Comparison of ENCODE assay signal across 26 cellular contexts in genomic region chr9:69771775-69772418, GRCh38. TPM values are rescaled to one million over a fixed set of nuclear protein-coding genes. Genes with fewer than 3 reads are reported as not detected.
DNase-seq lines count a peak whose midpoint lies in the region; ATAC-seq, FAIRE-seq and TF ChIP-seq lines count a peak whose summit lies in the region.
"Had no signal": no experiment of that assay in that cellular context is flagged by ENCODE, and none has a peak within 500 bp of the region (broad histone marks: within the 10 kb centered on the region; RNA-seq: fewer than 3 reads in every experiment).

No MANE protein-coding gene starts in this region.

- in situ Hi-C loops in astrocyte of the spinal cord (cut with HindIII; ENCODE audit: low sequenced_read_pairs): no loop called here

- no peak for TF ChIP-seq CTCF in A549 (IDR thresholded peaks at IDR 0.05)
- TF ChIP-seq CTCF in GM23338 (conservative IDR thresholded peaks at IDR 0.05; ENCODE audit: low read depth in 2 of 2): no peak
- no peak for TF ChIP-seq CTCF in astrocyte of the spinal cord (IDR thresholded peaks at IDR 0.05; ENCODE audit: low read depth, low read length)
- TF ChIP-seq CTCF in foreskin fibroblast (IDR thresholded peaks at IDR 0.05; ENCODE audit: low read depth, low read length): no peak
- TF ChIP-seq CTCF in esophagus squamous epithelium (IDR thresholded peaks at IDR 0.05): no peak

- no peaks in the 10 kb centered on the region for H3K9me3 ChIP-seq in A549
- H3K9me3 ChIP-seq in esophagus squamous epithelium: no peaks in the 10 kb centered on the region
- H3K9me3 ChIP-seq: Caco-2, heart right ventricle, thyroid gland had no signal

- H3K27ac ChIP-seq in A549: peak overlapping the region; percentile 22 to 34; a peak in 3 of 6 replicates
- H3K27ac ChIP-seq in GM23338 (ENCODE audit: low read depth): no peak overlapping the region
- no peak overlapping the region for H3K27ac ChIP-seq in esophagus squamous epithelium
- H3K27ac ChIP-seq: heart right ventricle, thyroid gland had no signal

- H3K4me3 ChIP-seq in A549 (no peak overlapping the region), GM23338 (no peak overlapping the region), astrocyte of the spinal cord (ENCODE audit: low read depth, low read length) (no peak overlapping the region), foreskin fibroblast (ENCODE audit: low read depth in 1 of 2, low read length in 2 of 2) (no peak overlapping the region), esophagus squamous epithelium (no peak overlapping the region)
- H3K4me3 ChIP-seq: heart right ventricle, thyroid gland had no signal

- FAIRE-seq in A549 (lab: Jason Lieb, UNC): no peak
- FAIRE-seq: endometrium, GM18507, GM19239, TTC549 had no signal

- H3K9me2 ChIP-seq in GM23338 (ENCODE audit: insufficient read depth): peaks cover 16% of the 10 kb centered on the region; the same call in 1 of the 2 replicates

- TF ChIP-seq POLR2A in A549 (IDR thresholded peaks at IDR 0.05; ENCODE audit: low read length) (no peak), esophagus squamous epithelium (IDR thresholded peaks at IDR 0.05) (no peak)

- H3K27ac Mint-ChIP-seq in GM23338: no peak overlapping the region
- H3K27ac Mint-ChIP-seq: activated naive CD8-positive, alpha-beta T cell treated with anti-CD3 and anti-CD28 coated beads for 36 hours; activated T-cell treated with anti-CD3 and anti-CD28 coated beads, Interleukin-2, amount 50 U/mL, for 24 hours had no signal

- H3K4me2 ChIP-seq in A549 (no peak overlapping the region), GM23338 (no peak overlapping the region)

- H3K36me3 Mint-ChIP-seq in GM23338 (ENCODE audit: low read depth): peaks cover 3% of the 10 kb centered on the region; the same call in 1 of the 3 replicates
- H3K36me3 Mint-ChIP-seq: activated naive CD8-positive, alpha-beta T cell treated with anti-CD3 and anti-CD28 coated beads for 36 hours had no signal

- H3K79me2 ChIP-seq in GM23338 (replicated peaks; ENCODE audit: insufficient read depth): no peaks in the 10 kb centered on the region

- DNase-seq in A549 (ENCODE audit: low read depth in 1 of 2, low spot score in 1 of 2) (no peak), GM23338 (ENCODE audit: low spot score) (no peak), astrocyte of the spinal cord (ENCODE audit: low read depth, low spot score) (peak; percentile 79), foreskin fibroblast (peak; percentile 88 to 92), NCI-H345 (lab: John Stamatoyannopoulos, UW) (no peak), esophagus squamous epithelium (lab: John Stamatoyannopoulos, UW) (no peak)
- no peak for DNase-seq in stimulated activated naive CD4-positive, alpha-beta T cell treated with Interleukin-2 at 50 U/mL for 16 hours (lab: John Stamatoyannopoulos, UW)
- DNase-seq: activated naive CD8-positive, alpha-beta T cell treated with anti-CD3 and anti-CD28 coated beads for 36 hours; activated T-cell treated with anti-CD3 and anti-CD28 coated beads, Interleukin-2, amount 50 U/mL, for 24 hours; Caco-2; cerebellar nuclear complex; heart right ventricle; islet precursor cell; midbrain; NCI-H2029; NCI-H526 treated with DMSO at 0.1 percent for 48 hours; right cardiac atrium; stimulated activated CD4-positive, alpha-beta T cell treated with anti-CD3 and anti-CD28 coated beads, Interleukin-2, amount 100 ng/mL, for 48 hours; stimulated activated CD8-positive, alpha-beta memory T cell treated with anti-CD3 and anti-CD28 coated beads, Interleukin-4, amount 100 ng/mL, for 48 hours; thyroid gland had no signal

- POLR2A ChIA-PET in A549 (lab: Yijun Ruan, JAX): interaction anchor here (0.9 kb wide), 1 partner anchor 12 kb away, joined by 3 read pairs; the partner anchor contains the start of gene PTAR1

- H4K20me1 ChIP-seq in GM23338 (replicated peaks; ENCODE audit: insufficient read depth): no peaks in the 10 kb centered on the region

- WGBS in A549 (ENCODE audit: missing lambda C conversion rate): 65% methylated on average over 4 of the region's 4 CpGs
- 50 to 54% methylated on average over 4 of the region's 4 CpGs for WGBS in esophagus squamous epithelium, 2 donors

- no peaks in the 10 kb centered on the region for H3K9me3 Mint-ChIP-seq in GM23338
- H3K9me3 Mint-ChIP-seq: activated naive CD8-positive, alpha-beta T cell treated with anti-CD3 and anti-CD28 coated beads for 36 hours; activated T-cell treated with anti-CD3 and anti-CD28 coated beads, Interleukin-2, amount 50 U/mL, for 24 hours had no signal

- peak overlapping the region; percentile 83 for H2AFZ ChIP-seq in GM23338

- peaks cover 7% of the 10 kb centered on the region; the same call in 1 of the 3 replicates for H3K4me1 ChIP-seq in A549
- H3K4me1 ChIP-seq in GM23338 (ENCODE audit: insufficient read depth): no peaks in the 10 kb centered on the region
- H3K4me1 ChIP-seq in esophagus squamous epithelium: no peaks in the 10 kb centered on the region
- H3K4me1 ChIP-seq: Caco-2, heart right ventricle, thyroid gland had no signal

- CTCF ChIA-PET in A549 (lab: Yijun Ruan, JAX): no interaction called here

- intact Hi-C loops in esophagus squamous epithelium (cut with DNase I): no loop called here

- H3K4me3 Mint-ChIP-seq in GM23338: no peak overlapping the region
- H3K4me3 Mint-ChIP-seq: activated naive CD8-positive, alpha-beta T cell treated with anti-CD3 and anti-CD28 coated beads for 36 hours; activated T-cell treated with anti-CD3 and anti-CD28 coated beads, Interleukin-2, amount 50 U/mL, for 24 hours had no signal

- H3K27me3 Mint-ChIP-seq in GM23338 (ENCODE audit: insufficient read depth, low read depth, poor library complexity): peaks cover 3% of the 10 kb centered on the region
- H3K27me3 Mint-ChIP-seq: activated naive CD8-positive, alpha-beta T cell treated with anti-CD3 and anti-CD28 coated beads for 36 hours; activated T-cell treated with anti-CD3 and anti-CD28 coated beads, Interleukin-2, amount 50 U/mL, for 24 hours had no signal

- H3K36me3 ChIP-seq in GM23338 (ENCODE audit: insufficient read depth) (no peaks in the 10 kb centered on the region), esophagus squamous epithelium (no peaks in the 10 kb centered on the region)
- H3K36me3 ChIP-seq: heart right ventricle, thyroid gland had no signal

- no peaks in the 10 kb centered on the region for H3K4me1 Mint-ChIP-seq in GM23338

- no peak for TF ChIP-seq RAD21 in A549 (conservative IDR thresholded peaks at IDR 0.05 in 1 of 2, IDR thresholded peaks at IDR 0.05 in 1 of 2)

- no peaks in the 10 kb centered on the region for H3F3A ChIP-seq in GM23338 (replicated peaks; ENCODE audit: low read depth)

- no peak for ATAC-seq in A549
- no peak for ATAC-seq in GM23338
- no peak for ATAC-seq in GM19467 (IDR thresholded peaks at IDR 0.05; ENCODE audit: unreplicated experiment)
- ATAC-seq: heart right ventricle, Panc1, right cardiac atrium had no signal

- TF ChIP-seq EP300 in A549 (IDR thresholded peaks at IDR 0.05): no peak

- H3K27me3 ChIP-seq in GM23338 (ENCODE audit: insufficient read depth) (no peaks in the 10 kb centered on the region), esophagus squamous epithelium (no peaks in the 10 kb centered on the region)
- H3K27me3 ChIP-seq: heart right ventricle, thyroid gland had no signal

TF ChIP-seq in A549, 52 proteins besides CTCF, POLR2A, EP300 and RAD21 (continues in another document):
- TF ChIP-seq EHMT2 (IDR thresholded peaks at IDR 0.05; ENCODE audit: low read depth) (no peak), MAFK (IDR thresholded peaks at IDR 0.05; ENCODE audit: partially characterized antibody) (peak; percentile 75), KDM5A (IDR thresholded peaks at IDR 0.05) (no peak), ESRRA (IDR thresholded peaks at IDR 0.05; ENCODE audit: borderline replicate concordance, low read length) (no peak), BHLHE40 (IDR thresholded peaks at IDR 0.05; ENCODE audit: low read depth, low read length) (no peak), NPAS2 (CRISPR knock-in tag; IDR thresholded peaks at IDR 0.05; ENCODE audit: borderline replicate concordance) (no peak)

TF ChIP-seq in GM23338, 12 proteins besides CTCF, POLR2A, EP300 and RAD21:
- TF ChIP-seq JUNB (IDR thresholded peaks at IDR 0.05; ENCODE audit: unreplicated experiment) (no peak), ZNF114 (CRISPR knock-in tag; IDR thresholded peaks at IDR 0.05) (no peak)

RNA-seq across cellular contexts. Expression of gene PTAR1, which starts 12.1 kb away (rescaled TPM):
- 32.4 and 34.6 TPM in 2 replicates for polyA plus RNA-seq in A549 (2011; rRNA removed)
- 3.8 and 4.5 TPM in 2 replicates for polyA plus RNA-seq in A549 (2012; cell fraction: cytosol; rRNA removed)
- polyA plus RNA-seq in A549 (2012; cell fraction: nucleus; rRNA removed): 5.1 and 10.2 TPM in 2 replicates
- polyA plus RNA-seq in A549 (2017; fragmentation: RNase III; extraction: RNeasy Plus Mini Kit Qiagen cat#74134 plus additional on column Dnase treatment): 16.6 to 17.2 TPM (median 16.9 TPM) in 3 replicates
- polyA minus RNA-seq in A549 (2011; rRNA and poly(A)+ RNA removed): 35.8 and 42.7 TPM in 2 replicates
- total RNA-seq in GM23338 (2014; rRNA removed; shearing (Covaris generic)): 218 and 219 TPM in 2 replicates
- polyA plus RNA-seq in GM23338 (2016; fragmentation: Nextera tagmentation; extraction: Ambion mirVana): 32.1 and 35.2 TPM in 2 replicates
- total RNA-seq in esophagus squamous epithelium: 10 to 100 TPM; 19.8 to 68.3 (median 33.8) TPM

RNA-seq across cellular contexts. Expression of gene CFAP95, which starts 48.7 kb away (rescaled TPM):
- polyA plus RNA-seq in A549 (2011; rRNA removed) (0.19 and 0.41 TPM in 2 replicates), A549 (2017; fragmentation: RNase III; extraction: RNeasy Plus Mini Kit Qiagen cat#74134 plus additional on column Dnase treatment) (0.15 to 0.17 TPM in 2 of 3 replicates, not detected in the other), GM23338 (2016; fragmentation: Nextera tagmentation; extraction: Ambion mirVana) (82.5 and 88.6 TPM in 2 replicates)
- not detected in 2 replicates for polyA plus RNA-seq in A549 (2012; cell fraction: cytosol; rRNA removed)
- polyA plus RNA-seq in A549 (2012; cell fraction: nucleus; rRNA removed): not detected in 2 replicates
- polyA minus RNA-seq in A549 (2011; rRNA and poly(A)+ RNA removed): not detected in 2 replicates
- total RNA-seq in GM23338 (2014; rRNA removed; shearing (Covaris generic)): 48.6 and 69.1 TPM in 2 replicates
- not detected for total RNA-seq in esophagus squamous epithelium
- total RNA-seq: Caco-2, right cardiac atrium, thyroid gland had no signal
- polyA plus RNA-seq: heart right ventricle, right cardiac atrium had no signal

Comparison
In these comparisons a context has a peak if more than half of its experiments do, and no peak if none do; other contexts are left out.
1. DNase-seq: peak in astrocyte of the spinal cord (single experiment) and foreskin fibroblast (2 of 2); none in A549 (0 of 2), GM23338 (single experiment), stimulated activated naive CD4-positive, alpha-beta T cell treated with Interleukin-2 at 50 U/mL for 16 hours (single experiment), NCI-H345 (single experiment) and esophagus squamous epithelium (single experiment).
2. H3K27ac ChIP-seq: peak in A549 (2 of 2); none in GM23338 (single experiment) and esophagus squamous epithelium (0 of 4).
3. RNA of gene CFAP95, which starts 48.7 kb away (total RNA-seq): 48.6 to 69.1 TPM in GM23338; not detected in esophagus squamous epithelium; every median in the first group is over 10 times any median in the second.